In the genomic region with DNA sequence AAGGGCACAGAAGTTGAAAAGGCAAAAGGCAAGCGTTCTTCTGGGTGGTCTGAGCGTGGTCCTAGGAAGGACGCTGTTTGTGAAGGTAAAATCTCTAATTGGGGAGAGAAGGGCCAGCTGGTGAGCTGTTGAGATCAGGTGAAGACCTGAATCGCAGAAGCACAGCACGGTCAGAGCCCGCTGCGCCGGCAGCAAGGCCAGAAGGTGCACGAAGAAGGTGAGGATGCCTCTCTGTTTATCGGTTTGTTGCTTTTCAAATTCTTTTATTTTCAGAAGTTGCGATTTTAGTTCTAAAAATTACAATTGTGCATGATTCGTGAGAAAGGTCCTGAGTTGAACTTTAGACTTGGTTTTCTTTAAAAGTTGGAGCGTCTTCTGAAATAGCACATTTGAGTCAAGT, we compare ENCODE assay signal across 23 cellular contexts.
"Had no signal": no experiment of that assay in that cellular context is flagged by ENCODE, and none has a peak within 500 bp of the region (broad histone marks: within the 10 kb centered on the region; RNA-seq: fewer than 3 reads in every experiment).

No MANE protein-coding gene starts in this region.

- H3K27ac Mint-ChIP-seq: activated CD4-positive, alpha-beta memory T cell treated with anti-CD3 and anti-CD28 coated beads, Interleukin-2, amount 10 ng/mL, durations not matched to agents 7 days and 5 days; activated CD4-positive, alpha-beta T cell treated with anti-CD3 and anti-CD28 coated beads, Interleukin-2, amount 10 ng/mL, durations not matched to agents 7 days and 5 days; activated naive CD4-positive, alpha-beta T cell treated with anti-CD3 and anti-CD28 coated beads, Interleukin-2, amount 10 ng/mL, durations not matched to agents 7 days and 5 days; activated naive CD4-positive, alpha-beta T cell treated with anti-CD3 and anti-CD28 coated beads, Interleukin-2, amount 50 U/mL, for 72 hours; activated naive CD8-positive, alpha-beta T cell treated with anti-CD3 and anti-CD28 coated beads, Interleukin-2, amount 10 ng/mL, durations not matched to agents 7 days and 5 days; dendritic cell treated with granulocyte-macrophage colony-stimulating factor and Interleukin-4, amounts not matched to agents 40 ng/mL and 50 ng/mL, for 4 days; endodermal cell; WTC11 had no signal

- H3K4me1 Mint-ChIP-seq: activated CD4-positive, alpha-beta memory T cell treated with anti-CD3 and anti-CD28 coated beads, Interleukin-2, amount 10 ng/mL, durations not matched to agents 7 days and 5 days; activated CD4-positive, alpha-beta T cell treated with anti-CD3 and anti-CD28 coated beads, Interleukin-2, amount 10 ng/mL, durations not matched to agents 7 days and 5 days; activated naive CD4-positive, alpha-beta T cell treated with anti-CD3 and anti-CD28 coated beads, Interleukin-2, amount 10 ng/mL, durations not matched to agents 7 days and 5 days; activated naive CD8-positive, alpha-beta T cell treated with anti-CD3 and anti-CD28 coated beads, Interleukin-2, amount 10 ng/mL, durations not matched to agents 7 days and 5 days; central memory CD8-positive, alpha-beta T cell; WTC11 had no signal

- H3K27me3 Mint-ChIP-seq: activated CD4-positive, alpha-beta memory T cell treated with anti-CD3 and anti-CD28 coated beads, Interleukin-2, amount 10 ng/mL, durations not matched to agents 7 days and 5 days; activated CD4-positive, alpha-beta T cell treated with anti-CD3 and anti-CD28 coated beads, Interleukin-2, amount 10 ng/mL, durations not matched to agents 7 days and 5 days had no signal

- H3K36me3 ChIP-seq: brain microvascular endothelial cell had no signal

- ATAC-seq: activated naive CD4-positive, alpha-beta T cell treated with anti-CD3 and anti-CD28 coated beads, Interleukin-2, amount 50 U/mL, for 72 hours; activated T-cell treated with anti-CD3 and anti-CD28 coated beads, Interleukin-2, amount 50 U/mL, for 4 hours; esophagus mucosa; WTC11 had no signal

- H3K4me3 ChIP-seq: coronary artery had no signal

- H3K4me3 Mint-ChIP-seq: activated CD4-positive, alpha-beta memory T cell treated with anti-CD3 and anti-CD28 coated beads, Interleukin-2, amount 10 ng/mL, durations not matched to agents 7 days and 5 days; activated CD4-positive, alpha-beta T cell treated with anti-CD3 and anti-CD28 coated beads, Interleukin-2, amount 10 ng/mL, durations not matched to agents 7 days and 5 days; activated naive CD4-positive, alpha-beta T cell treated with anti-CD3 and anti-CD28 coated beads, Interleukin-2, amount 10 ng/mL, durations not matched to agents 7 days and 5 days; activated naive CD8-positive, alpha-beta T cell treated with anti-CD3 and anti-CD28 coated beads, Interleukin-2, amount 10 ng/mL, durations not matched to agents 7 days and 5 days; activated T-cell treated with anti-CD3 and anti-CD28 coated beads, Interleukin-2, amount 50 U/mL, for 4 hours; central memory CD8-positive, alpha-beta T cell; dendritic cell treated with granulocyte-macrophage colony-stimulating factor and Interleukin-4, amounts not matched to agents 40 ng/mL and 50 ng/mL, for 4 days; endodermal cell; WTC11 had no signal

- H3K27ac ChIP-seq: brain microvascular endothelial cell, coronary artery, dorsolateral prefrontal cortex had no signal

- H3K27me3 ChIP-seq: brain microvascular endothelial cell had no signal

- H3K9me3 Mint-ChIP-seq: activated CD4-positive, alpha-beta T cell treated with anti-CD3 and anti-CD28 coated beads, Interleukin-2, amount 10 ng/mL, durations not matched to agents 7 days and 5 days; activated naive CD4-positive, alpha-beta T cell treated with anti-CD3 and anti-CD28 coated beads, Interleukin-2, amount 50 U/mL, for 72 hours had no signal

- DNase-seq: activated CD4-positive, alpha-beta memory T cell treated with anti-CD3 and anti-CD28 coated beads, Interleukin-2, amount 10 ng/mL, durations not matched to agents 7 days and 5 days; activated CD4-positive, alpha-beta T cell treated with anti-CD3 and anti-CD28 coated beads for 1 hour; activated CD4-positive, alpha-beta T cell treated with anti-CD3 and anti-CD28 coated beads for 4 hours; activated CD4-positive, alpha-beta T cell treated with anti-CD3 and anti-CD28 coated beads, Interleukin-2, amount 10 ng/mL, durations not matched to agents 7 days and 5 days; activated CD4-positive, alpha-beta T cell treated with anti-CD3 and anti-CD28 coated beads, Interleukin-2, amount 50 U/mL, for 4 hours; activated gamma-delta T cell; activated naive CD4-positive, alpha-beta T cell; activated naive CD4-positive, alpha-beta T cell treated with anti-CD3 and anti-CD28 coated beads, Interleukin-2, amount 10 ng/mL, durations not matched to agents 7 days and 5 days; activated naive CD8-positive, alpha-beta T cell treated with anti-CD3 and anti-CD28 coated beads, Interleukin-2, amount 10 ng/mL, durations not matched to agents 7 days and 5 days; activated T-cell treated with anti-CD3 and anti-CD28 coated beads, Interleukin-2, amount 50 U/mL, for 4 hours; anterior cingulate cortex; brain microvascular endothelial cell; dorsolateral prefrontal cortex; effector memory CD4-positive, alpha-beta T cell; endodermal cell; foreskin melanocyte; T-helper 2 cell had no signal

- H3K36me3 Mint-ChIP-seq: activated naive CD4-positive, alpha-beta T cell treated with anti-CD3 and anti-CD28 coated beads, Interleukin-2, amount 10 ng/mL, durations not matched to agents 7 days and 5 days; activated naive CD4-positive, alpha-beta T cell treated with anti-CD3 and anti-CD28 coated beads, Interleukin-2, amount 50 U/mL, for 72 hours; activated naive CD8-positive, alpha-beta T cell treated with anti-CD3 and anti-CD28 coated beads, Interleukin-2, amount 10 ng/mL, durations not matched to agents 7 days and 5 days had no signal
